Comparison of ENCODE assay signal across 32 cellular contexts in genomic region chr5:142020122-142020659, GRCh38.
"Had no signal": no experiment of that assay in that cellular context is flagged by ENCODE, and none has a peak within 500 bp of the region (broad histone marks: within the 10 kb centered on the region; RNA-seq: fewer than 3 reads in every experiment).

No MANE protein-coding gene starts in this region.

- H3K4me3 Mint-ChIP-seq: nephron; neural crest cell; stimulated activated memory B cell treated with anti-CD40 and anti-IgM and Interleukin-4, amounts not matched to agents 10 μg/mL and 1 μg/mL and 100 μg/mL, for 72 hours had no signal

- FAIRE-seq: islet of Langerhans, kidney, pancreas, small intestine, urothelium cell line had no signal

- H3K36me3 ChIP-seq: left lung, lower lobe of right lung, pancreas, prostate gland, sigmoid colon, spleen, suprapubic skin, thoracic aorta, tibial artery, upper lobe of right lung had no signal

- H3K9me3 ChIP-seq: lower lobe of right lung, pancreas, prostate gland, sigmoid colon, thoracic aorta, tibial artery, upper lobe of right lung had no signal

- H3K4me1 ChIP-seq: prostate gland had no signal

- H3K36me3 Mint-ChIP-seq: immature natural killer cell; stimulated activated memory B cell treated with anti-CD40 and anti-IgM and Interleukin-4, amounts not matched to agents 10 μg/mL and 1 μg/mL and 100 μg/mL, for 72 hours had no signal

- H3K27ac Mint-ChIP-seq: nephron; stimulated activated memory B cell treated with anti-CD40 and anti-IgM and Interleukin-4, amounts not matched to agents 10 μg/mL and 1 μg/mL and 100 μg/mL, for 72 hours had no signal

- H3K27ac ChIP-seq: left lung, lower lobe of right lung, pancreas, prostate gland, sigmoid colon, spleen, suprapubic skin, thoracic aorta, tibial artery, upper lobe of right lung had no signal

- H3K4me3 ChIP-seq: left lung, lower lobe of right lung, pancreas, prostate gland, sigmoid colon, spleen, suprapubic skin, thoracic aorta, tibial artery, upper lobe of right lung had no signal

- ATAC-seq: left colon; left lung; lower lobe of right lung; naive thymus-derived CD8-positive, alpha-beta T cell; pancreas; right cardiac atrium; stimulated activated memory B cell treated with anti-CD40 and anti-IgM and Interleukin-4, amounts not matched to agents 10 μg/mL and 1 μg/mL and 100 μg/mL, for 72 hours; upper lobe of right lung had no signal

- H3K27me3 ChIP-seq: left lung, pancreas, sigmoid colon, spleen, suprapubic skin, tibial artery, upper lobe of right lung had no signal

- DNase-seq: hypothalamus; immature natural killer cell; kidney; left colon; left lung; lower lobe of right lung; mammary epithelial cell; mesenchymal stem cell; naive thymus-derived CD8-positive, alpha-beta T cell; nucleus accumbens; pancreas; posterior cingulate gyrus; retina; right cardiac atrium; sigmoid colon; small intestine; spleen; stimulated activated CD4-positive, alpha-beta T cell treated with anti-CD3 and anti-CD28 coated beads, Interleukin-1b, Interleukin-23, amount 100 ng/mL, for 48 hours; stimulated activated CD4-positive, alpha-beta T cell treated with anti-CD3 and anti-CD28 coated beads, Interleukin-2, amount 100 ng/mL, for 48 hours; stimulated activated CD4-positive, alpha-beta T cell treated with anti-CD3 and anti-CD28 coated beads, Interleukin-4, amount 100 ng/mL, for 4 hours; stimulated activated naive CD4-positive, alpha-beta T cell treated with Interleukin-2 at 50 U/mL for 16 hours; tibial artery; trophoblast cell; upper lobe of right lung had no signal
